10 cellular contexts compared by ENCODE assay signal in genomic region chr1:153961421-153961820, GRCh38. TPM values are rescaled to one million over a fixed set of nuclear protein-coding genes. Genes with fewer than 3 reads are reported as not detected.
DNase-seq lines count a peak whose midpoint lies in the region; ATAC-seq and TF ChIP-seq lines count a peak whose summit lies in the region.
"Had no signal": no experiment of that assay in that cellular context is flagged by ENCODE, and none has a peak within 500 bp of the region (broad histone marks: within the 10 kb centered on the region; RNA-seq: fewer than 3 reads in every experiment).

No MANE protein-coding gene starts in this region.

- H2AFZ ChIP-seq in neural cell (ENCODE audit: low read depth, low read length) = no peak overlapping the region

- no peak for TF ChIP-seq CTCF in CD4-positive, alpha-beta T cell (IDR thresholded peaks at IDR 0.05)
- no peak for TF ChIP-seq CTCF in neural cell (IDR thresholded peaks at IDR 0.05; ENCODE audit: poor library complexity, severe bottlenecking)

- DNase-seq in CD4-positive, alpha-beta T cell = no peak
- DNase-seq in MG63 (no peak), NCI-H2107 treated with DMSO at 0.1 percent for 48 hours (lab: John Stamatoyannopoulos, UW; ENCODE audit: unreplicated experiment) (no peak), activated gamma-delta T cell (lab: John Stamatoyannopoulos, UW) (no peak), HCEC 1CT (no peak)
- DNase-seq: NCI-H2227 treated with DMSO at 0.1 percent for 48 hours; stimulated activated CD4-positive, alpha-beta T cell treated with anti-CD3 and anti-CD28 coated beads, Interleukin-15, amount 100 ng/mL, for 24 hours had no signal

- TF ChIP-seq EP300 in neural cell (conservative IDR thresholded peaks at IDR 0.05; ENCODE audit: poor library complexity, severe bottlenecking) = no peak

- peak overlapping the region; percentile 94 for H3K4me3 Mint-ChIP-seq in CD4-positive, alpha-beta T cell

- no peaks in the 10 kb centered on the region for H4K20me1 ChIP-seq in neural cell (ENCODE audit: insufficient read depth)

- peak overlapping the region; percentile 92 for H3K27ac Mint-ChIP-seq in CD4-positive, alpha-beta T cell

- H3K9me2 ChIP-seq in neural cell (ENCODE audit: insufficient read depth, low read length) = no peaks in the 10 kb centered on the region

- H3K9me3 ChIP-seq in CD4-positive, alpha-beta T cell (ENCODE audit: control insufficient read depth, low read length) = no peaks in the 10 kb centered on the region
- no peaks in the 10 kb centered on the region for H3K9me3 ChIP-seq in MG63
- no peaks in the 10 kb centered on the region for H3K9me3 ChIP-seq in ectodermal cell (ENCODE audit: control insufficient read depth, low read length)
- H3K9me3 ChIP-seq in neural cell (ENCODE audit: low read length) = no peaks in the 10 kb centered on the region

- H3K27me3 ChIP-seq in CD4-positive, alpha-beta T cell (ENCODE audit: control insufficient read depth, insufficient read depth, low read length) = no peaks in the 10 kb centered on the region
- no peaks in the 10 kb centered on the region for H3K27me3 ChIP-seq in MG63
- H3K27me3 ChIP-seq in ectodermal cell (ENCODE audit: control insufficient read depth, insufficient read depth, low read length, poor library complexity, severe bottlenecking) = no peaks in the 10 kb centered on the region
- H3K27me3 ChIP-seq in neural cell (ENCODE audit: insufficient read depth, low read depth, low read length) = no peaks in the 10 kb centered on the region

- WGBS in ectodermal cell, 2 experiments = 85 to 87% methylated on average over 4 of the region's 4 CpGs

- H3K27ac ChIP-seq in CD4-positive, alpha-beta T cell (ENCODE audit: low read depth, low read length) = no peak overlapping the region
- H3K27ac ChIP-seq in ectodermal cell (ENCODE audit: insufficient read depth, low read depth, low read length, poor library complexity, severe bottlenecking) (no peak overlapping the region), neural cell (ENCODE audit: low read length) (no peak overlapping the region)

- peaks cover 36% of the 10 kb centered on the region for H3K36me3 Mint-ChIP-seq in CD4-positive, alpha-beta T cell (ENCODE audit: low read depth)

- no peaks in the 10 kb centered on the region for H3K27me3 Mint-ChIP-seq in CD4-positive, alpha-beta T cell

- POLR2A ChIA-PET in CD4-positive, alpha-beta T cell (lab: Charles Lee) = interaction anchor here (3.7 kb wide), 1 partner anchor 15 kb away, joined by 52 read pairs; the partner anchor contains the start of gene JTB

- peak overlapping the region; percentile 88 for H3K4me2 ChIP-seq in neural cell (ENCODE audit: low read length)

- H3K4me1 Mint-ChIP-seq in CD4-positive, alpha-beta T cell (ENCODE audit: low read depth) = peaks cover 63% of the 10 kb centered on the region

- no peak overlapping the region for H3K9ac ChIP-seq in neural cell (ENCODE audit: low read length)

- no peak for ATAC-seq in CD4-positive, alpha-beta T cell (ENCODE audit: poor library complexity)
- ATAC-seq in HG03571 (IDR thresholded peaks at IDR 0.05; ENCODE audit: unreplicated experiment) = no peak

- no peaks in the 10 kb centered on the region for H3F3A ChIP-seq in neural cell (ENCODE audit: insufficient read depth, low read length, poor library complexity, severe bottlenecking)

- peaks cover 25% of the 10 kb centered on the region for H3K4me1 ChIP-seq in ectodermal cell (ENCODE audit: control insufficient read depth, insufficient read depth, low read length)

- H3K36me3 ChIP-seq in MG63 = peaks cover 26% of the 10 kb centered on the region
- H3K36me3 ChIP-seq in ectodermal cell (ENCODE audit: control insufficient read depth, insufficient read depth, low read length) = peaks cover 17% of the 10 kb centered on the region
- H3K36me3 ChIP-seq in neural cell (ENCODE audit: insufficient read depth, low read length) = no peaks in the 10 kb centered on the region

- no peaks in the 10 kb centered on the region for H3K9me3 Mint-ChIP-seq in CD4-positive, alpha-beta T cell

- no peak for TF ChIP-seq RAD21 in neural cell (conservative IDR thresholded peaks at IDR 0.05)

- peaks cover 41% of the 10 kb centered on the region for H3K79me2 ChIP-seq in neural cell (replicated peaks; ENCODE audit: insufficient read depth, low read length)

- intact Hi-C loops in CD4-positive, alpha-beta T cell (cut with DNase I, micrococcal nuclease) = no loop called here

- H3K4me3 ChIP-seq in MG63 = peak overlapping the region; percentile 79; the same call in 1 of the 2 replicates
- peak overlapping the region; percentile 83 for H3K4me3 ChIP-seq in ectodermal cell (ENCODE audit: insufficient read depth, low read depth, low read length)
- peak overlapping the region; percentile 90 for H3K4me3 ChIP-seq in neural cell (ENCODE audit: low read length)

- CTCF ChIA-PET in CD4-positive, alpha-beta T cell (lab: Charles Lee) = interaction anchor here (2.6 kb wide), 1 partner anchor 16 kb away, joined by 10 read pairs; the partner anchor contains the start of gene JTB

TF ChIP-seq in neural cell, 6 proteins besides CTCF, POLR2A, EP300 and RAD21:
- TF ChIP-seq MXI1 (conservative IDR thresholded peaks at IDR 0.05; ENCODE audit: poor library complexity, severe bottlenecking) (no peak), POLR2AphosphoS5 (IDR thresholded peaks at IDR 0.05) (no peak), REST (IDR thresholded peaks at IDR 0.05; ENCODE audit: borderline replicate concordance) (no peak), TAF1 (IDR thresholded peaks at IDR 0.05; ENCODE audit: low read depth) (no peak)

RNA-seq across cellular contexts. Expression of gene SLC39A1, which starts 1.9 kb away (rescaled TPM):
- 1 to 10 TPM; 6.4 to 6.9 TPM for total RNA-seq in CD4-positive, alpha-beta T cell
- 154 and 223 TPM in 2 replicates for total RNA-seq in MG63 (2014; rRNA removed; shearing (Covaris generic); ENCODE audit: low replicate concordance)
- polyA plus RNA-seq in ectodermal cell (2013, experiment 1 of 4) = 142 TPM
- 146 TPM for polyA plus RNA-seq in ectodermal cell (2013, experiment 2 of 4)
- 108 TPM for polyA plus RNA-seq in ectodermal cell (2013, experiment 3 of 4)
- 117 TPM for polyA plus RNA-seq in ectodermal cell (2013, experiment 4 of 4)
- polyA plus RNA-seq in neural cell = 35.2 and 39.9 TPM in 2 replicates
- 26.3 and 27.0 TPM in 2 replicates for polyA minus RNA-seq in neural cell

RNA-seq across cellular contexts. Expression of gene CRTC2, which starts 3.0 kb away (rescaled TPM):
- total RNA-seq in CD4-positive, alpha-beta T cell = 100 to 1,000 TPM; 147 to 152 TPM
- total RNA-seq in MG63 (2014; rRNA removed; shearing (Covaris generic); ENCODE audit: low replicate concordance) = 0.96 and 3.6 TPM in 2 replicates
- 34.6 TPM for polyA plus RNA-seq in ectodermal cell (2013, experiment 1 of 4)
- 35.8 TPM for polyA plus RNA-seq in ectodermal cell (2013, experiment 2 of 4)
- polyA plus RNA-seq in ectodermal cell (2013, experiment 3 of 4) = 25.7 TPM
- polyA plus RNA-seq in ectodermal cell (2013, experiment 4 of 4) = 29.4 TPM
- polyA plus RNA-seq in neural cell = 12.1 and 14.0 TPM in 2 replicates
- polyA minus RNA-seq in neural cell = 5.4 and 6.1 TPM in 2 replicates

RNA-seq across cellular contexts. Expression of gene CREB3L4, which starts 6.3 kb away (rescaled TPM):
- total RNA-seq in CD4-positive, alpha-beta T cell = 1 to 10 TPM; 2.9 to 3.9 TPM
- 12.8 and 35.3 TPM in 2 replicates for total RNA-seq in MG63 (2014; rRNA removed; shearing (Covaris generic); ENCODE audit: low replicate concordance)
- 31.2 TPM for polyA plus RNA-seq in ectodermal cell (2013, experiment 1 of 4)
- 29.9 TPM for polyA plus RNA-seq in ectodermal cell (2013, experiment 2 of 4)
- 29.5 TPM for polyA plus RNA-seq in ectodermal cell (2013, experiment 3 of 4)
- polyA plus RNA-seq in ectodermal cell (2013, experiment 4 of 4) = 35.7 TPM
- 12.4 and 18.0 TPM in 2 replicates for polyA plus RNA-seq in neural cell
- polyA minus RNA-seq in neural cell = 10.0 and 10.2 TPM in 2 replicates

RNA-seq across cellular contexts. Expression of gene DENND4B, which starts 14.9 kb away (rescaled TPM):
- total RNA-seq in CD4-positive, alpha-beta T cell = 10 to 100 TPM; 87.0 to 98.7 TPM
- total RNA-seq in MG63 (2014; rRNA removed; shearing (Covaris generic); ENCODE audit: low replicate concordance) = 7.7 and 9.3 TPM in 2 replicates
- 17.6 TPM for polyA plus RNA-seq in ectodermal cell (2013, experiment 1 of 4)
- polyA plus RNA-seq in ectodermal cell (2013, experiment 2 of 4) = 17.6 TPM
- 13.5 TPM for polyA plus RNA-seq in ectodermal cell (2013, experiment 3 of 4)
- polyA plus RNA-seq in ectodermal cell (2013, experiment 4 of 4) = 15.7 TPM
- 25.3 and 30.9 TPM in 2 replicates for polyA plus RNA-seq in neural cell
- 28.0 and 28.7 TPM in 2 replicates for polyA minus RNA-seq in neural cell

RNA-seq across cellular contexts. Expression of gene JTB, which starts 16.1 kb away (rescaled TPM):
- total RNA-seq in CD4-positive, alpha-beta T cell = 10 to 100 TPM; 80.4 to 80.9 TPM
- total RNA-seq in MG63 (2014; rRNA removed; shearing (Covaris generic); ENCODE audit: low replicate concordance) = 250 and 354 TPM in 2 replicates
- polyA plus RNA-seq in ectodermal cell (2013, experiment 1 of 4) = 62.8 TPM
- polyA plus RNA-seq in ectodermal cell (2013, experiment 2 of 4) = 62.0 TPM
- polyA plus RNA-seq in ectodermal cell (2013, experiment 3 of 4) = 73.5 TPM
- polyA plus RNA-seq in ectodermal cell (2013, experiment 4 of 4) = 74.9 TPM
- 257 and 265 TPM in 2 replicates for polyA plus RNA-seq in neural cell
- 79.6 and 82.4 TPM in 2 replicates for polyA minus RNA-seq in neural cell

Comparison
In these comparisons a context has a peak if more than half of its experiments do, and no peak if none do; other contexts are left out.
1. RNA of gene SLC39A1, which starts 1.9 kb away (total RNA-seq): 154 to 223 TPM in MG63; 6.4 to 6.9 TPM in CD4-positive, alpha-beta T cell; every median in the first group is over 10 times any median in the second.
2. RNA of gene CRTC2, which starts 3.0 kb away (total RNA-seq): 147 to 152 TPM in CD4-positive, alpha-beta T cell; 0.96 to 3.6 TPM in MG63; every median in the first group is over 10 times any median in the second.
3. Peak in every context shown above with its lines, with median percentiles within 50 percentile points of each other: H3K4me3 ChIP-seq.